In the genomic region with DNA sequence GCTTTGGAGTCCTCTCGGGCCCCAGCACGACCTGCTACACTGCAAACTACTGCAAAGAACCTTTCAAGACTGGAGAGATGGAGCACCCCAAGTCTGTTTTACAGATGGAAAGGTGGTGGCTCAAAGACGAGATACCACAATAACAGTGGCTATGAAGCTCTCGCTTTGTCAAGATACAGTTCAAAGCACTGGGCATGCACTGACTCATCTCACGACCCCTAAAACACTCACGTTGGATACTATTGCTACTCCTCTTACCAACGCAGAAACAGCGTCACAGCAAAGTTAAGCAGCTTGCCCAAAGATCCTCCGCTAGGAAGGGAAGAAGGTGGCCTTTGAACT, we compare ENCODE assay signal across 11 cellular contexts. TPM values are rescaled to one million over a fixed set of nuclear protein-coding genes. Genes with fewer than 3 reads are reported as not detected.
DNase-seq lines count a peak whose midpoint lies in the region; ATAC-seq and TF ChIP-seq lines count a peak whose summit lies in the region.
"Had no signal": no experiment of that assay in that cellular context is flagged by ENCODE, and none has a peak within 500 bp of the region (broad histone marks: within the 10 kb centered on the region; RNA-seq: fewer than 3 reads in every experiment).

No MANE protein-coding gene starts in this region.

- peak overlapping the region; percentile 12; the same call in 1 of the 2 replicates for H3K9ac ChIP-seq in SU-DHL-6 (ENCODE audit: low read length)

- peaks cover 47% of the 10 kb centered on the region for H3K4me1 Mint-ChIP-seq in activated CD4-positive, alpha-beta T cell treated with anti-CD3 and anti-CD28 coated beads, Interleukin-2, amount 10 ng/mL, durations not matched to agents 7 days and 5 days

- peaks cover 2% of the 10 kb centered on the region for H3K36me3 Mint-ChIP-seq in activated CD4-positive, alpha-beta T cell treated with anti-CD3 and anti-CD28 coated beads, Interleukin-2, amount 10 ng/mL, durations not matched to agents 7 days and 5 days (ENCODE audit: low read depth)

- H3K27me3 Mint-ChIP-seq in activated CD4-positive, alpha-beta T cell treated with anti-CD3 and anti-CD28 coated beads, Interleukin-2, amount 10 ng/mL, durations not matched to agents 7 days and 5 days = peaks cover 24% of the 10 kb centered on the region

- no peak overlapping the region for H3K27ac ChIP-seq in SU-DHL-6 (ENCODE audit: low read depth, low read length)
- H3K27ac ChIP-seq: epithelial cell of prostate had no signal

- no peaks in the 10 kb centered on the region for H3K9me2 ChIP-seq in SU-DHL-6 (replicated peaks; ENCODE audit: insufficient read depth, low read length)

- TF ChIP-seq CTCF in SU-DHL-6 (IDR thresholded peaks at IDR 0.05; ENCODE audit: insufficient read depth, low read length, poor library complexity, severe bottlenecking) (no peak), fibroblast of pulmonary artery (IDR thresholded peaks at IDR 0.05; ENCODE audit: low read length, missing control alignments) (no peak)

- H3K36me3 ChIP-seq in SU-DHL-6 (ENCODE audit: low read length) = no peaks in the 10 kb centered on the region

- no peaks in the 10 kb centered on the region for H3K79me2 ChIP-seq in SU-DHL-6 (ENCODE audit: insufficient read depth, low read length)

- H3K27me3 ChIP-seq in SU-DHL-6 (ENCODE audit: low read length) = no peaks in the 10 kb centered on the region

- H3K9me3 ChIP-seq in SU-DHL-6 (ENCODE audit: insufficient read depth, low read length) = no peaks in the 10 kb centered on the region

- H4K20me1 ChIP-seq in SU-DHL-6 (ENCODE audit: low read depth, low read length) = no peaks in the 10 kb centered on the region

- peak overlapping the region; percentile 51 for H3K4me2 ChIP-seq in SU-DHL-6 (ENCODE audit: low read depth, low read length, poor library complexity, severe bottlenecking)

- H3K4me3 ChIP-seq in SU-DHL-6 (ENCODE audit: insufficient read depth, low read length, poor library complexity, severe bottlenecking) (no peak overlapping the region), fibroblast of pulmonary artery (replicated peaks; ENCODE audit: low read depth, low read length) (peak overlapping the region; percentile 36)

- H3K4me3 Mint-ChIP-seq in activated CD4-positive, alpha-beta T cell treated with anti-CD3 and anti-CD28 coated beads, Interleukin-2, amount 10 ng/mL, durations not matched to agents 7 days and 5 days = peak overlapping the region; percentile 79

- peak; percentile 57 for ATAC-seq in stimulated activated naive CD8-positive, alpha-beta T cell treated with anti-CD3 and anti-CD28 coated beads, Interleukin-15, Interleukin-2, amounts not matched to agents 100 U/mL and 50 U/mL, for 24 hours
- no peak for ATAC-seq in GM18517 (IDR thresholded peaks at IDR 0.05; ENCODE audit: unreplicated experiment)

- CTCF ChIA-PET in activated CD4-positive, alpha-beta T cell treated with anti-CD3 and anti-CD28 coated beads, Interleukin-2, amount 10 ng/mL, durations not matched to agents 7 days and 5 days (lab: Charles Lee) = interaction anchor here (0.6 to 1.7 kb wide), 6 partner anchors 9 to 1746 kb away, joined by 3 to 4 read pairs (median 4); no protein-coding TSS in a partner anchor

- no peaks in the 10 kb centered on the region for H3F3A ChIP-seq in SU-DHL-6 (ENCODE audit: insufficient read depth)

- no peak overlapping the region for H2AFZ ChIP-seq in SU-DHL-6 (ENCODE audit: low read depth, low read length, severe bottlenecking)

- no peak for DNase-seq in activated CD4-positive, alpha-beta T cell treated with anti-CD3 and anti-CD28 coated beads, Interleukin-2, amount 10 ng/mL, durations not matched to agents 7 days and 5 days
- DNase-seq in activated CD4-positive, alpha-beta T cell treated with anti-CD3 and anti-CD28 coated beads, Interleukin-2, amount 50 U/mL, for 4 hours = no peak
- DNase-seq in fibroblast of pulmonary artery (ENCODE audit: low read depth) (no peak), epidermal melanocyte (ENCODE audit: insufficient read length, low spot score) (no peak), NCI-H774 (lab: John Stamatoyannopoulos, UW) (no peak)
- DNase-seq in stimulated activated naive CD8-positive, alpha-beta T cell treated with anti-CD3 and anti-CD28 coated beads, Interleukin-15, Interleukin-2, amounts not matched to agents 100 U/mL and 50 U/mL, for 24 hours = no peak
- DNase-seq: NCI-H1092 had no signal

- H3K9me3 Mint-ChIP-seq in activated CD4-positive, alpha-beta T cell treated with anti-CD3 and anti-CD28 coated beads, Interleukin-2, amount 10 ng/mL, durations not matched to agents 7 days and 5 days = no peaks in the 10 kb centered on the region

- POLR2A ChIA-PET in activated CD4-positive, alpha-beta T cell treated with anti-CD3 and anti-CD28 coated beads, Interleukin-2, amount 10 ng/mL, durations not matched to agents 7 days and 5 days (lab: Charles Lee) = interaction anchor here (0.6 to 1.4 kb wide), 2 partner anchors 9 to 42 kb away, joined by 3 read pairs; no protein-coding TSS in a partner anchor

- H3K27ac Mint-ChIP-seq in activated CD4-positive, alpha-beta T cell treated with anti-CD3 and anti-CD28 coated beads, Interleukin-2, amount 10 ng/mL, durations not matched to agents 7 days and 5 days = peak overlapping the region; percentile 93

RNA-seq across cellular contexts. Expression of a gene that starts 24.0 kb away (rescaled TPM):
- total RNA-seq in activated CD4-positive, alpha-beta T cell treated with anti-CD3 and anti-CD28 coated beads, Interleukin-2, amount 10 ng/mL, durations not matched to agents 7 days and 5 days = 10 to 100 TPM; 54.0 to 59.3 TPM

RNA-seq across cellular contexts. Expression of a gene that starts 26.5 kb away (rescaled TPM):
- 1 to 10 TPM in 1 of 2 experiments, under 1 TPM in 1; 0.72 to 1.2 TPM for total RNA-seq in activated CD4-positive, alpha-beta T cell treated with anti-CD3 and anti-CD28 coated beads, Interleukin-2, amount 10 ng/mL, durations not matched to agents 7 days and 5 days
- total RNA-seq: mesenteric fat pad had no signal

RNA-seq across cellular contexts. Expression of a gene that starts 49.8 kb away (rescaled TPM):
- total RNA-seq in activated CD4-positive, alpha-beta T cell treated with anti-CD3 and anti-CD28 coated beads, Interleukin-2, amount 10 ng/mL, durations not matched to agents 7 days and 5 days = not detected
